ENCODE assay signal across 8 cellular contexts in genomic region chr17:41666708-41667279, GRCh38. TPM values are rescaled to one million over a fixed set of nuclear protein-coding genes. Genes with fewer than 3 reads are reported as not detected.
DNase-seq lines count a peak whose midpoint lies in the region; ATAC-seq, FAIRE-seq and TF ChIP-seq lines count a peak whose summit lies in the region.

No MANE protein-coding gene starts in this region.

- TF ChIP-seq POLR2A in Raji (IDR thresholded peaks at IDR 0.05; ENCODE audit: insufficient read depth, low read depth, low read length) (peak; percentile 11; the same call in 1 of the 2 replicates), suprapubic skin (IDR thresholded peaks at IDR 0.05) (no peak)

- H3K4me1 ChIP-seq in suprapubic skin: peaks cover 58% of the 10 kb centered on the region

- no peak for TF ChIP-seq EP300 in suprapubic skin (IDR thresholded peaks at IDR 0.05)

- no peaks in the 10 kb centered on the region for H3K27me3 ChIP-seq in suprapubic skin

- no peaks in the 10 kb centered on the region for H3K9me3 ChIP-seq in suprapubic skin

- H3K4me3 ChIP-seq in LNCaP clone FGC (ENCODE audit: low read depth, low read length) (no peak overlapping the region; the same call in 1 of the 2 replicates), suprapubic skin (peak overlapping the region; percentile 48)

- H3K27ac ChIP-seq in suprapubic skin: peak overlapping the region; percentile 99

- WGBS in suprapubic skin: 2% methylated on average over 11 of the region's 23 CpGs

- peak; percentile 49 for ATAC-seq in GM21515 (IDR thresholded peaks at IDR 0.05; ENCODE audit: unreplicated experiment)

- no peak for FAIRE-seq in frontal cortex (lab: Jason Lieb, UNC)

- TF ChIP-seq CTCF in LNCaP clone FGC (IDR thresholded peaks at IDR 0.05; ENCODE audit: control insufficient read depth, extremely low read depth, insufficient read depth): peak; percentile 97
- peak; percentile 94 to 95 for TF ChIP-seq CTCF in suprapubic skin (IDR thresholded peaks at IDR 0.05)

- peak; percentile 86 for DNase-seq in COLO829 (ENCODE audit: low spot score)
- no peak for DNase-seq in LNCaP clone FGC (ENCODE audit: low read depth)
- DNase-seq in activated gamma-delta T cell (lab: John Stamatoyannopoulos, UW): peak; percentile 40
- peak; percentile 81 to 88 for DNase-seq in frontal cortex (ENCODE audit: low spot score in 2 of 2)
- DNase-seq in nucleus accumbens (lab: John Stamatoyannopoulos, UW): peak in 53 of 56 donors; percentile 22 to 89 (median 69)
- peak; percentile 91 to 95 for DNase-seq in suprapubic skin (ENCODE audit: low spot score in 2 of 2)

- H3K36me3 ChIP-seq in suprapubic skin: no peaks in the 10 kb centered on the region

RNA-seq across cellular contexts. Expression of gene EIF1, which starts 21.9 kb away (rescaled TPM):
- total RNA-seq in frontal cortex (70.1 TPM), suprapubic skin (100 to 1,000 TPM; 238 to 471 (median 430) TPM)

RNA-seq across cellular contexts. Expression of gene KRT17, which starts 42.4 kb away (rescaled TPM):
- total RNA-seq in frontal cortex (under 0.01 TPM), suprapubic skin (1,000 to 10,000 TPM in 2 of 4 donors, 100 to 1,000 TPM in 2; 434 to 2,751 (median 1,314) TPM)

RNA-seq across cellular contexts. Expression of gene GAST, which starts 45.3 kb away (rescaled TPM):
- total RNA-seq in frontal cortex (not detected), suprapubic skin (not detected)

RNA-seq across cellular contexts. Expression of gene KRT16, which starts 54.2 kb away (rescaled TPM):
- not detected for total RNA-seq in frontal cortex
- 100 to 1,000 TPM in 3 of 4 donors, 10 to 100 TPM in 1; 65.7 to 772 (median 341) TPM for total RNA-seq in suprapubic skin

Comparison
In these comparisons a context has a peak if more than half of its experiments do, and no peak if none do; other contexts are left out.
1. RNA of gene KRT17, which starts 42.4 kb away (total RNA-seq): 434 to 2,751 TPM in suprapubic skin; under 0.01 TPM in frontal cortex (single experiment); every median in the first group is over 100 times any median in the second.